Comparison of ENCODE assay signal across 1 cellular context in genomic region chr14:91332448-91333059, GRCh38.
TF ChIP-seq lines count a peak whose summit lies in the region.

No MANE protein-coding gene starts in this region.

TF ChIP-seq in HepG2, 621 proteins besides CTCF, POLR2A, EP300 and RAD21 (continued from another document):
- no peak for TF ChIP-seq MAZ (IDR thresholded peaks at IDR 0.05; ENCODE audit: borderline replicate concordance, low read depth, low read length)
- TF ChIP-seq MAZ (CRISPR knock-in tag; IDR thresholded peaks at IDR 0.05; ENCODE audit: low read depth) = no peak
- no peak for TF ChIP-seq ZFP90 (CRISPR knock-in tag; IDR thresholded peaks at IDR 0.05; ENCODE audit: borderline replicate concordance)
- no peak for TF ChIP-seq SETDB1 (CRISPR knock-in tag; IDR thresholded peaks at IDR 0.05; ENCODE audit: borderline replicate concordance)
- TF ChIP-seq RORA (CRISPR knock-in tag; IDR thresholded peaks at IDR 0.05) = no peak
- TF ChIP-seq PRPF4 (IDR thresholded peaks at IDR 0.05; ENCODE audit: low read depth, low read length, poor library complexity, severe bottlenecking) = no peak
- no peak for TF ChIP-seq GFI1 (CRISPR knock-in tag; IDR thresholded peaks at IDR 0.05; ENCODE audit: borderline replicate concordance)
- TF ChIP-seq, protein P1, sequence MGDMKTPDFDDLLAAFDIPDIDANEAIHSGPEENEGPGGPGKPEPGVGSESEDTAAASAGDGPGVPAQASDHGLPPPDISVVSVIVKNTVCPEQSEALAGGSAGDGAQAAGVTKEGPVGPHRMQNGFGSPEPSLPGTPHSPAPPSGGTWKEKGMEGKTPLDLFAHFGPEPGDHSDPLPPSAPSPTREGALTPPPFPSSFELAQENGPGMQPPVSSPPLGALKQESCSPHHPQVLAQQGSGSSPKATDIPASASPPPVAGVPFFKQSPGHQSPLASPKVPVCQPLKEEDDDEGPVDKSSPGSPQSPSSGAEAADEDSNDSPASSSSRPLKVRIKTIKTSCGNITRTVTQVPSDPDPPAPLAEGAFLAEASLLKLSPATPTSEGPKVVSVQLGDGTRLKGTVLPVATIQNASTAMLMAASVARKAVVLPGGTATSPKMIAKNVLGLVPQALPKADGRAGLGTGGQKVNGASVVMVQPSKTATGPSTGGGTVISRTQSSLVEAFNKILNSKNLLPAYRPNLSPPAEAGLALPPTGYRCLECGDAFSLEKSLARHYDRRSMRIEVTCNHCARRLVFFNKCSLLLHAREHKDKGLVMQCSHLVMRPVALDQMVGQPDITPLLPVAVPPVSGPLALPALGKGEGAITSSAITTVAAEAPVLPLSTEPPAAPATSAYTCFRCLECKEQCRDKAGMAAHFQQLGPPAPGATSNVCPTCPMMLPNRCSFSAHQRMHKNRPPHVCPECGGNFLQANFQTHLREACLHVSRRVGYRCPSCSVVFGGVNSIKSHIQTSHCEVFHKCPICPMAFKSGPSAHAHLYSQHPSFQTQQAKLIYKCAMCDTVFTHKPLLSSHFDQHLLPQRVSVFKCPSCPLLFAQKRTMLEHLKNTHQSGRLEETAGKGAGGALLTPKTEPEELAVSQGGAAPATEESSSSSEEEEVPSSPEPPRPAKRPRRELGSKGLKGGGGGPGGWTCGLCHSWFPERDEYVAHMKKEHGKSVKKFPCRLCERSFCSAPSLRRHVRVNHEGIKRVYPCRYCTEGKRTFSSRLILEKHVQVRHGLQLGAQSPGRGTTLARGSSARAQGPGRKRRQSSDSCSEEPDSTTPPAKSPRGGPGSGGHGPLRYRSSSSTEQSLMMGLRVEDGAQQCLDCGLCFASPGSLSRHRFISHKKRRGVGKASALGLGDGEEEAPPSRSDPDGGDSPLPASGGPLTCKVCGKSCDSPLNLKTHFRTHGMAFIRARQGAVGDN (CRISPR knock-in tag; IDR thresholded peaks at IDR 0.05) = peak; percentile 65
- no peak for TF ChIP-seq ZC3H4 (CRISPR knock-in tag; IDR thresholded peaks at IDR 0.05; ENCODE audit: borderline replicate concordance)
- TF ChIP-seq ZNF563 (CRISPR knock-in tag; IDR thresholded peaks at IDR 0.05) = 0 out of 2 replicates have a peak, but pooled peaks have one; percentile 30
- no peak for TF ChIP-seq ZNF292 (CRISPR knock-in tag; IDR thresholded peaks at IDR 0.05; ENCODE audit: borderline replicate concordance, low read depth)
- TF ChIP-seq ZNF619 (CRISPR knock-in tag; IDR thresholded peaks at IDR 0.05) = no peak
- TF ChIP-seq MAFF (IDR thresholded peaks at IDR 0.05; ENCODE audit: low read depth, low read length) = no peak
- TF ChIP-seq HINFP (CRISPR knock-in tag; IDR thresholded peaks at IDR 0.05; ENCODE audit: low read depth) = no peak
- TF ChIP-seq MEIS2 (CRISPR knock-in tag; IDR thresholded peaks at IDR 0.05) = no peak
- TF ChIP-seq XRCC5 (optimal IDR thresholded peaks at IDR 0.05; ENCODE audit: low read length) = peak; percentile 56
